8 cellular contexts compared by ENCODE assay signal in genomic region chr1:1471389-1472045, GRCh38. TPM values are rescaled to one million over a fixed set of nuclear protein-coding genes. Genes with fewer than 3 reads are reported as not detected.
DNase-seq lines count a peak whose midpoint lies in the region; ATAC-seq and TF ChIP-seq lines count a peak whose summit lies in the region.

ATAD3B (plus strand) TSS chr1:1471765; CDS start chr1:1471885, 120 bp downstream.

- peaks cover 5% of the 10 kb centered on the region for H3K4me1 ChIP-seq in smooth muscle cell (ENCODE audit: low read depth)

- peak within 1 kb of the TSS; percentile 93 for H3K4me2 ChIP-seq in smooth muscle cell

- H3K9me3 ChIP-seq in smooth muscle cell (replicated peaks; ENCODE audit: low read depth) = no peaks in the 10 kb centered on the region

- H3K9me3 Mint-ChIP-seq in activated B cell treated with CpG ODN at 0.5 μM for 24 hours = peaks cover 2% of the 10 kb centered on the region

- peak within 1 kb of the TSS; percentile 56 to 69 for H3K4me3 ChIP-seq in cardiac fibroblast (replicated peaks in 1 of 2; ENCODE audit: low read depth in 2 of 2, low read length in 2 of 2)
- peak within 1 kb of the TSS; percentile 71 for H3K4me3 ChIP-seq in smooth muscle cell

- POLR2A ChIA-PET in activated B cell treated with CpG ODN at 0.5 μM for 24 hours (lab: Charles Lee) = no interaction called here

- H4K20me1 ChIP-seq in smooth muscle cell (ENCODE audit: low read depth) = peaks cover 17% of the 10 kb centered on the region

- WGBS in smooth muscle cell (ENCODE audit: low lambda C conversion rate) = 1% methylated on average over 62 of the region's 87 CpGs

- H3K27me3 Mint-ChIP-seq in activated B cell treated with CpG ODN at 0.5 μM for 24 hours = no peaks in the 10 kb centered on the region

- peak within 1 kb of the TSS; percentile 69 for H3K9ac ChIP-seq in smooth muscle cell (ENCODE audit: low read depth)

- peaks cover 5% of the 10 kb centered on the region for H3K36me3 Mint-ChIP-seq in activated B cell treated with CpG ODN at 0.5 μM for 24 hours (ENCODE audit: low read depth)

- H3K4me3 Mint-ChIP-seq in activated B cell treated with CpG ODN at 0.5 μM for 24 hours = peak within 1 kb of the TSS; percentile 90

- TF ChIP-seq CTCF in activated B cell treated with CpG ODN at 0.5 μM for 24 hours (IDR thresholded peaks at IDR 0.05) (no peak), cardiac fibroblast (IDR thresholded peaks at IDR 0.05; ENCODE audit: low read depth, low read length) (no peak), smooth muscle cell (IDR thresholded peaks at IDR 0.05; ENCODE audit: borderline replicate concordance, insufficient read depth, poor library complexity, severe bottlenecking) (no peak)

- DNase-seq in AG08395 (ENCODE audit: low spot score) = peak; percentile 95
- DNase-seq in NCI-H345 (lab: John Stamatoyannopoulos, UW) = peak; percentile 96
- DNase-seq in activated B cell treated with CpG ODN at 0.5 μM for 24 hours = peak; percentile 84
- DNase-seq in cardiac fibroblast (ENCODE audit: low read depth in 2 of 2) = peak; percentile 82 to 90
- DNase-seq in iPS-NIHi7 (ENCODE audit: extremely low spot score) = peak; percentile 97
- DNase-seq in smooth muscle cell (lab: John Stamatoyannopoulos, UW; ENCODE audit: unreplicated experiment) = peak; percentile 69

- intact Hi-C loops in activated B cell treated with CpG ODN at 0.5 μM for 24 hours (cut with micrococcal nuclease) = loop anchor here (1.0 to 2.0 kb wide), 6 partner anchors 33 to 144 kb away; partner anchors contain the start of genes AURKAIP1, CCNL2, MIB2 and MRPL20

- peaks cover 25% of the 10 kb centered on the region for H3K4me1 Mint-ChIP-seq in activated B cell treated with CpG ODN at 0.5 μM for 24 hours

- peak within 1 kb of the TSS; percentile 82 for H3K27ac Mint-ChIP-seq in activated B cell treated with CpG ODN at 0.5 μM for 24 hours

- CTCF ChIA-PET in activated B cell treated with CpG ODN at 0.5 μM for 24 hours (lab: Charles Lee) = no interaction called here

- H3K79me2 ChIP-seq in smooth muscle cell (ENCODE audit: low read depth) = peaks cover 33% of the 10 kb centered on the region

- H3F3A ChIP-seq in smooth muscle cell (ENCODE audit: low read depth) = no peaks in the 10 kb centered on the region

- H3K27me3 ChIP-seq in smooth muscle cell (ENCODE audit: low read depth) = no peaks in the 10 kb centered on the region

- ATAC-seq in GM18909 (IDR thresholded peaks at IDR 0.05; ENCODE audit: poor library complexity, unreplicated experiment) (peak; percentile 85), HG03175 (IDR thresholded peaks at IDR 0.05; ENCODE audit: unreplicated experiment) (peak; percentile 89), activated B cell treated with CpG ODN at 0.5 μM for 24 hours (ENCODE audit: low read depth) (peak; percentile 95)

- peak within 1 kb of the TSS; percentile 95 for H2AFZ ChIP-seq in smooth muscle cell (ENCODE audit: low read depth)

- peak within 1 kb of the TSS; percentile 61 for H3K27ac ChIP-seq in smooth muscle cell (ENCODE audit: low read depth)

- H3K36me3 ChIP-seq in smooth muscle cell (ENCODE audit: low read depth) = no peaks in the 10 kb centered on the region

RNA-seq across cellular contexts. Expression of gene ATAD3B, which starts in this region (rescaled TPM):
- total RNA-seq in activated B cell treated with CpG ODN at 0.5 μM for 24 hours (47.4 and 49.5 TPM in 2 replicates), smooth muscle cell (6.7 and 8.6 TPM in 2 replicates)
- 20.2 and 27.4 TPM in 2 replicates for polyA plus RNA-seq in smooth muscle cell

Comparison
In these comparisons a context has a peak if more than half of its experiments do, and no peak if none do; other contexts are left out.
1. Peak in every context shown above with its lines: DNase-seq, ATAC-seq, H3K4me3 ChIP-seq and H3K27ac ChIP-seq.